ENCODE assay signal across 35 cellular contexts in the genomic region with DNA sequence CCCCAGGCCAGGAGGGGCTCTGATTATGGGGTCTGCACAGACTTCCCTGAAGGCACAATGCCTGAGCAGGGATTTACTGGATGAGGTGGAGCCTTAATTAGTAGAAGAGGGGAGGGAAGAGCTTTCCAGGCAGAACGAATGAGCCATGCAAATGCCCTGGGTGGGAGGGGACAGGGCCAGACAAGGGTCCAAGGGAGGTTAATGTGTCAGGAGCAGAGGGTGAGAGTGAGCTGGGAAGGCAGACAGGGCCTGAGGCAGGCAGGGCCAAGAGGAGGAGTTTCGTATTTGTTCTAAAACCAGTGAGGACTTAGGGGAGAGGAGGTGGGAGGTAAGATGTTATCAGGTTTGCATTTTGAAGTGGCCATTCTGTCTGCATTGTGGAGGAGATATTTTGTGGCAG.
"Had no signal": no experiment of that assay in that cellular context is flagged by ENCODE, and none has a peak within 500 bp of the region (broad histone marks: within the 10 kb centered on the region; RNA-seq: fewer than 3 reads in every experiment).

No MANE protein-coding gene starts in this region.

- DNase-seq: activated CD4-positive, alpha-beta T cell treated with anti-CD3 and anti-CD28 coated beads for 1 hour; activated CD4-positive, alpha-beta T cell treated with anti-CD3 and anti-CD28 coated beads, Interleukin-2, amount 50 U/mL, for 1 hour; activated CD8-positive, alpha-beta memory T cell treated with anti-CD3 and anti-CD28 coated beads, Interleukin-2, amount 10 ng/mL, durations not matched to agents 7 days and 5 days; activated CD8-positive, alpha-beta T cell treated with anti-CD3 and anti-CD28 coated beads, Interleukin-2, amount 10 ng/mL, durations not matched to agents 7 days and 5 days; activated naive CD4-positive, alpha-beta T cell; activated T-cell treated with anti-CD3 and anti-CD28 coated beads, Interleukin-2, amount 50 U/mL, for 72 hours; anterior cingulate cortex; dermis blood vessel endothelial cell; effector CD8-positive, alpha-beta T cell; head of caudate nucleus; hippocampal formation; immature natural killer cell; left lung; lower lobe of right lung; mucosa of descending colon; ovary; retina; stimulated activated CD4-positive, alpha-beta T cell treated with anti-CD3 and anti-CD28 coated beads, Interleukin-12 subunit alpha, Interleukin-12 subunit beta, amount 100 ng/mL, for 4 hours; stimulated activated CD4-positive, alpha-beta T cell treated with anti-CD3 and anti-CD28 coated beads, Interleukin-4, amount 100 ng/mL, for 1 hour; stomach; T-helper 17 cell; T1000; thyroid gland; upper lobe of left lung; WERI-Rb-1 had no signal

- H3K27me3 ChIP-seq: gastroesophageal sphincter, left lung, ovary, stomach, thyroid gland, upper lobe of left lung, vagina had no signal

- H3K9me3 ChIP-seq: left lung, lower lobe of right lung, mucosa of descending colon, ovary, prostate gland, stomach, thyroid gland, upper lobe of left lung, vagina had no signal

- ATAC-seq: activated CD8-positive, alpha-beta memory T cell treated with anti-CD3 and anti-CD28 coated beads, Interleukin-2, amount 10 ng/mL, durations not matched to agents 7 days and 5 days; activated CD8-positive, alpha-beta T cell treated with anti-CD3 and anti-CD28 coated beads, Interleukin-2, amount 10 ng/mL, durations not matched to agents 7 days and 5 days; activated naive CD4-positive, alpha-beta T cell treated with anti-CD3 and anti-CD28 coated beads, Interleukin-2, amount 50 U/mL, for 72 hours; activated T-cell treated with anti-CD3 and anti-CD28 coated beads, Interleukin-2, amount 50 U/mL, for 72 hours; gastroesophageal sphincter; left lung; lower lobe of right lung; mucosa of descending colon; sciatic nerve; stimulated activated memory B cell treated with anti-CD40 and anti-IgM and Interleukin-4, amounts not matched to agents 10 μg/mL and 1 μg/mL and 100 μg/mL, for 72 hours; T-helper 17 cell had no signal

- H3K27ac ChIP-seq: gastroesophageal sphincter, left lung, lower lobe of right lung, ovary, prostate gland, skin epidermis, stomach, thyroid gland, upper lobe of left lung, vagina, WERI-Rb-1 had no signal

- H3K36me3 Mint-ChIP-seq: activated CD8-positive, alpha-beta memory T cell treated with anti-CD3 and anti-CD28 coated beads, Interleukin-2, amount 10 ng/mL, durations not matched to agents 7 days and 5 days; immature natural killer cell; natural killer cell treated with Interleukin-12 subunit alpha and Interleukin-12 subunit beta and Interleukin-15 and Interleukin-18, amount 100 ng/mL, for 72 hours had no signal

- H3K4me3 ChIP-seq: gastroesophageal sphincter, left lung, lower lobe of right lung, mucosa of descending colon, ovary, prostate gland, skin epidermis, stomach, thyroid gland, upper lobe of left lung, vagina had no signal

- H3K4me3 Mint-ChIP-seq: activated CD8-positive, alpha-beta memory T cell treated with anti-CD3 and anti-CD28 coated beads, Interleukin-2, amount 10 ng/mL, durations not matched to agents 7 days and 5 days; activated CD8-positive, alpha-beta T cell treated with anti-CD3 and anti-CD28 coated beads, Interleukin-2, amount 10 ng/mL, durations not matched to agents 7 days and 5 days; activated T-cell treated with anti-CD3 and anti-CD28 coated beads, Interleukin-2, amount 50 U/mL, for 72 hours; central memory CD8-positive, alpha-beta T cell; immature natural killer cell; natural killer cell treated with Interleukin-12 subunit alpha and Interleukin-12 subunit beta and Interleukin-15 and Interleukin-18, amount 100 ng/mL, for 72 hours; stimulated activated memory B cell treated with anti-CD40 and anti-IgM and Interleukin-4, amounts not matched to agents 10 μg/mL and 1 μg/mL and 100 μg/mL, for 72 hours; T-helper 17 cell had no signal

- H3K36me3 ChIP-seq: gastroesophageal sphincter, left lung, lower lobe of right lung, ovary, prostate gland, stomach, thyroid gland, upper lobe of left lung, vagina, WERI-Rb-1 had no signal

- H3K9me3 Mint-ChIP-seq: activated T-cell treated with anti-CD3 and anti-CD28 coated beads, Interleukin-2, amount 50 U/mL, for 72 hours; central memory CD8-positive, alpha-beta T cell; natural killer cell treated with Interleukin-12 subunit alpha and Interleukin-12 subunit beta and Interleukin-15 and Interleukin-18, amount 100 ng/mL, for 72 hours had no signal

- H3K4me1 Mint-ChIP-seq: activated CD8-positive, alpha-beta memory T cell treated with anti-CD3 and anti-CD28 coated beads, Interleukin-2, amount 10 ng/mL, durations not matched to agents 7 days and 5 days; central memory CD8-positive, alpha-beta T cell; immature natural killer cell; stimulated activated memory B cell treated with anti-CD40 and anti-IgM and Interleukin-4, amounts not matched to agents 10 μg/mL and 1 μg/mL and 100 μg/mL, for 72 hours; T-helper 17 cell had no signal

- FAIRE-seq: bronchial epithelial cell had no signal

- H3K27ac Mint-ChIP-seq: activated CD8-positive, alpha-beta memory T cell treated with anti-CD3 and anti-CD28 coated beads, Interleukin-2, amount 10 ng/mL, durations not matched to agents 7 days and 5 days; activated CD8-positive, alpha-beta T cell treated with anti-CD3 and anti-CD28 coated beads, Interleukin-2, amount 10 ng/mL, durations not matched to agents 7 days and 5 days; activated naive CD4-positive, alpha-beta T cell treated with anti-CD3 and anti-CD28 coated beads, Interleukin-2, amount 50 U/mL, for 72 hours; activated T-cell treated with anti-CD3 and anti-CD28 coated beads, Interleukin-2, amount 50 U/mL, for 72 hours; immature natural killer cell; natural killer cell treated with Interleukin-12 subunit alpha and Interleukin-12 subunit beta and Interleukin-15 and Interleukin-18, amount 100 ng/mL, for 72 hours; stimulated activated memory B cell treated with anti-CD40 and anti-IgM and Interleukin-4, amounts not matched to agents 10 μg/mL and 1 μg/mL and 100 μg/mL, for 72 hours; T-helper 17 cell had no signal

- H3K4me1 ChIP-seq: gastroesophageal sphincter, left lung, prostate gland, stomach, upper lobe of left lung, vagina had no signal
